23 cellular contexts compared by ENCODE assay signal in genomic region chr4:44984083-44984482, GRCh38.
"Had no signal": no experiment of that assay in that cellular context is flagged by ENCODE, and none has a peak within 500 bp of the region (broad histone marks: within the 10 kb centered on the region; RNA-seq: fewer than 3 reads in every experiment).

No MANE protein-coding gene starts in this region.

- H3K9me3 ChIP-seq: mucosa of descending colon, pancreas, prostate gland, suprapubic skin, thoracic aorta, tibial artery, upper lobe of right lung had no signal

- H3K27ac ChIP-seq: left ventricle myocardium inferior, pancreas, prostate gland, skin epidermis, suprapubic skin, thoracic aorta, tibial artery, upper lobe of right lung had no signal

- DNase-seq: hippocampal formation; kidney; left ventricle myocardium inferior; midbrain; mucosa of descending colon; naive thymus-derived CD4-positive, alpha-beta T cell; pancreas; posterior cingulate gyrus; retina; right cardiac atrium; stimulated activated CD4-positive, alpha-beta T cell treated with anti-CD3 and anti-CD28 coated beads, Interleukin-4, amount 100 ng/mL, for 24 hours; stimulated activated naive CD4-positive, alpha-beta T cell; tibial artery; trophoblast cell; upper lobe of right lung had no signal

- H3K4me3 ChIP-seq: left ventricle myocardium inferior, lung, mucosa of descending colon, pancreas, prostate gland, skin epidermis, suprapubic skin, thoracic aorta, tibial artery, upper lobe of right lung had no signal

- H3K36me3 ChIP-seq: left ventricle myocardium inferior, pancreas, prostate gland, suprapubic skin, thoracic aorta, tibial artery, upper lobe of right lung had no signal

- H3K4me1 ChIP-seq: left ventricle myocardium inferior, pancreas, prostate gland, suprapubic skin, tibial artery, upper lobe of right lung had no signal

- H3K27me3 ChIP-seq: pancreas, suprapubic skin, tibial artery, upper lobe of right lung had no signal

- ATAC-seq: mucosa of descending colon; naive thymus-derived CD4-positive, alpha-beta T cell; natural killer cell treated with Interleukin-12 subunit alpha and Interleukin-12 subunit beta and Interleukin-15 and Interleukin-18, amount 100 ng/mL, for 72 hours; pancreas; right cardiac atrium; sciatic nerve; stimulated activated effector memory CD8-positive, alpha-beta T cell treated with anti-CD3 and anti-CD28 coated beads, Interleukin-12 subunit alpha, Interleukin-12 subunit beta, amount 100 ng/mL, for 72 hours; upper lobe of right lung had no signal
